ENCODE assay signal across 9 cellular contexts in the genomic region with DNA sequence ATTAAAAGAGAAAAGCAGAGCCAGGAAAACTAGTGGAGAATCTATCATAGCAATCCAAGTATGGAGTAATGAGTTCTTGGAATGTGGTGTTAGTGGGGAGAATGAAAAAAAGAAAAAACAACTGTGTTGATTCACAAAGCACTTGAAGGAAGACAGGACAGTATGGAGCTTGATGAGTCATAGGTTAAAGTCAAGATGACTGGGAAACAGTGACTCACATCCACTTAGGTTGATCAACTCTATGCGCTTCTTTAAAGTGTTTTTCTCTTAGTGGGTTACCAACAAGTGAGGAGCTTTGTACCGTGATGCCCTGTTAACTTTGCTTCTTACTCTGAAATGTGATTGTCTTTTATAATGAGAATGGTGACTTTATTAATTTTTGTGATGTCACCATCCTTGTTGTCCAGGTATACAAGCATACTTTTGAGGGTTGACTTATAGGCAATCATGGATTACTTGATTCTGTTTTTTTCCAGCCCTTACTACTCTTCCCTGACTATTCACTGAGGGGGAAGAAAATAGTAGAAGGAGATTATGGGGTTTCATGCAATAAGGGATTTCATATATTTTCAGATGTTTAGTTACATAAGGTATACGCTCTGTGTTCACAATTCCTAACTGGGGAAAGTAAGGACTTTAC. TPM values are rescaled to one million over a fixed set of nuclear protein-coding genes. Genes with fewer than 3 reads are reported as not detected.
DNase-seq lines count a peak whose midpoint lies in the region; ATAC-seq and TF ChIP-seq lines count a peak whose summit lies in the region.
"Had no signal": no experiment of that assay in that cellular context is flagged by ENCODE, and none has a peak within 500 bp of the region (broad histone marks: within the 10 kb centered on the region; RNA-seq: fewer than 3 reads in every experiment).

No MANE protein-coding gene starts in this region.

- ATAC-seq in HG02642 (IDR thresholded peaks at IDR 0.05; ENCODE audit: poor library complexity, unreplicated experiment) (peak; percentile 76), foreskin keratinocyte (peak; percentile 100), HG02840 (IDR thresholded peaks at IDR 0.05; ENCODE audit: low FRiP score, unreplicated experiment) (no peak)

- DNase-seq in GM04504 (ENCODE audit: low read depth), result peak; percentile 90
- peak; percentile 67 for DNase-seq in SIG-M5 treated with dmso at 0.1 percent for 504 hours (lab: John Stamatoyannopoulos, UW; ENCODE audit: unreplicated experiment)
- peak; percentile 84 to 94 for DNase-seq in foreskin keratinocyte
- no peak for DNase-seq in NCI-H774 (lab: John Stamatoyannopoulos, UW)
- no peak for DNase-seq in NCI-H1417 treated with DMSO at 0.1 percent for 48 hours (lab: John Stamatoyannopoulos, UW)
- DNase-seq in activated CD4-positive, alpha-beta T cell treated with anti-CD3 and anti-CD28 coated beads, Interleukin-2, amount 50 U/mL, for 1 hour, result no peak
- DNase-seq: naive thymus-derived CD8-positive, alpha-beta T cell had no signal

- no peak for TF ChIP-seq CTCF in foreskin keratinocyte (conservative IDR thresholded peaks at IDR 0.05)

- no peak overlapping the region for H3K27ac ChIP-seq in foreskin keratinocyte

- no peaks in the 10 kb centered on the region for H3K27me3 ChIP-seq in foreskin keratinocyte

- H3K4me1 ChIP-seq in foreskin keratinocyte, result peaks cover 5% of the 10 kb centered on the region

RNA-seq across cellular contexts. Expression of a gene that starts 32.1 kb away (rescaled TPM):
- total RNA-seq in foreskin keratinocyte, result 14.1 and 15.1 TPM in 2 replicates
- polyA plus RNA-seq in foreskin keratinocyte, result 5.0 and 5.2 TPM in 2 replicates

Comparison
In these comparisons a context has a peak if more than half of its experiments do, and no peak if none do; other contexts are left out.
1. DNase-seq: peak in GM04504 (single experiment), SIG-M5 treated with dmso at 0.1 percent for 504 hours (single experiment) and foreskin keratinocyte (2 of 2); none in NCI-H774 (single experiment), NCI-H1417 treated with DMSO at 0.1 percent for 48 hours (single experiment) and activated CD4-positive, alpha-beta T cell treated with anti-CD3 and anti-CD28 coated beads, Interleukin-2, amount 50 U/mL, for 1 hour (single experiment).